Comparison of ENCODE assay signal across 6 cellular contexts in genomic region chrX:48956728-48957414, GRCh38. TPM values are rescaled to one million over a fixed set of nuclear protein-coding genes. Genes with fewer than 3 reads are reported as not detected.
A peak's percentile ranks its signal among the peaks of the same experiment; 100 is the strongest.
DNase-seq lines count a peak whose midpoint lies in the region; ATAC-seq and TF ChIP-seq lines count a peak whose summit lies in the region.

No MANE protein-coding gene starts in this region.

- peaks cover 4 to 45% (median 32%) of the 10 kb centered on the region in 4 donors for H3K4me1 ChIP-seq in liver (ENCODE audit: control insufficient read depth in 4 of 4, insufficient read depth in 4 of 4, low read length in 3 of 4)

- H3K27me3 ChIP-seq in liver (ENCODE audit: control insufficient read depth in 4 of 4, insufficient read depth in 4 of 4, low read length in 3 of 4) = no peaks in the 10 kb centered on the region

- H3K27ac ChIP-seq in liver (ENCODE audit: low read depth in 1 of 2, low read length in 2 of 2) = peak overlapping the region; percentile 55 to 70

- peak; percentile 4 for ATAC-seq in HG03520 (IDR thresholded peaks at IDR 0.05; ENCODE audit: unreplicated experiment)
- ATAC-seq in HG02884 (IDR thresholded peaks at IDR 0.05; ENCODE audit: unreplicated experiment) = no peak

- WGBS in liver = 2% methylated on average over 61 of the region's 61 CpGs

- DNase-seq in activated gamma-delta T cell treated with Interleukin-2 at 50 U/mL for 16 hours (peak; percentile 41), A172 (ENCODE audit: low spot score) (no peak), glomerular visceral epithelial cell (ENCODE audit: extremely low spot score) (no peak)

- no peaks in the 10 kb centered on the region for H3K9me3 ChIP-seq in liver (ENCODE audit: control insufficient read depth in 4 of 4, low read length in 3 of 4)

- peak overlapping the region; percentile 12 to 80 (median 71) for H3K4me3 ChIP-seq in liver (ENCODE audit: low read depth in 1 of 3, low read length in 3 of 3)

- TF ChIP-seq CTCF in liver (IDR thresholded peaks at IDR 0.05; ENCODE audit: low read depth, low read length, missing input control) = no peak

- peak overlapping the region; percentile 10 to 66 for H3K9ac ChIP-seq in liver (ENCODE audit: low read depth in 1 of 2, low read length in 2 of 2)

- peaks cover 0 to 9% (median 3%) of the 10 kb centered on the region in 4 donors for H3K36me3 ChIP-seq in liver (ENCODE audit: control insufficient read depth in 4 of 4, insufficient read depth in 3 of 4, low read depth in 1 of 4, low read length in 3 of 4)

- no peak for TF ChIP-seq RAD21 in liver (IDR thresholded peaks at IDR 0.05)

TF ChIP-seq in liver, 16 proteins besides CTCF, POLR2A, EP300 and RAD21:
- no peak for TF ChIP-seq RXRA (IDR thresholded peaks at IDR 0.05)
- no peak for TF ChIP-seq FOXA1 (IDR thresholded peaks at IDR 0.05)
- no peak for TF ChIP-seq SP1 (IDR thresholded peaks at IDR 0.05)
- no peak for TF ChIP-seq YY1 (IDR thresholded peaks at IDR 0.05)
- TF ChIP-seq MAX (IDR thresholded peaks at IDR 0.05) = no peak
- no peak for TF ChIP-seq GABPA (IDR thresholded peaks at IDR 0.05 in 1 of 2, conservative IDR thresholded peaks at IDR 0.05 in 1 of 2)
- TF ChIP-seq REST (IDR thresholded peaks at IDR 0.05) = no peak
- no peak for TF ChIP-seq NR2F2 (IDR thresholded peaks at IDR 0.05)
- no peak for TF ChIP-seq ZBTB33 (IDR thresholded peaks at IDR 0.05)
- no peak for TF ChIP-seq EGR1 (IDR thresholded peaks at IDR 0.05; ENCODE audit: low read depth in 2 of 2)

RNA-seq across cellular contexts. Expression of gene OTUD5, which starts 0.5 kb away (rescaled TPM):
- 10 to 100 TPM; 17.0 to 29.3 TPM for total RNA-seq in liver
- polyA plus RNA-seq in liver = 10 to 100 TPM in 1 of 2 donors, 1 to 10 TPM in 1; 9.3 to 18.8 TPM
- 26.4 and 31.5 TPM in 2 replicates for total RNA-seq in A172 (2014; rRNA removed; shearing (Covaris generic))

RNA-seq across cellular contexts. Expression of gene KCND1, which starts 14.8 kb away (rescaled TPM):
- total RNA-seq in liver = 1 to 10 TPM in 1 of 2 donors, under 1 TPM in 1; 0.28 to 1.1 TPM
- under 1 TPM; 0.17 to 0.28 TPM for polyA plus RNA-seq in liver
- total RNA-seq in A172 (2014; rRNA removed; shearing (Covaris generic)) = 0.67 and 0.91 TPM in 2 replicates

RNA-seq across cellular contexts. Expression of gene PIM2, which starts 38.0 kb away (rescaled TPM):
- total RNA-seq in liver = 10 to 100 TPM in 1 of 2 donors, 1 to 10 TPM in 1; 5.8 to 28.3 TPM
- 1 to 10 TPM; 4.5 to 8.1 TPM for polyA plus RNA-seq in liver
- total RNA-seq in A172 (2014; rRNA removed; shearing (Covaris generic)) = 0.59 and 0.74 TPM in 2 replicates

RNA-seq across cellular contexts. Expression of gene GRIPAP1, which starts 45.2 kb away (rescaled TPM):
- 10 to 100 TPM; 14.1 to 21.3 TPM for total RNA-seq in liver
- polyA plus RNA-seq in liver = 10 to 100 TPM; 15.4 to 17.3 TPM
- total RNA-seq in A172 (2014; rRNA removed; shearing (Covaris generic)) = 15.9 and 18.3 TPM in 2 replicates

RNA-seq across cellular contexts. Expression of gene SLC35A2, which starts 45.4 kb away (rescaled TPM):
- 10 to 100 TPM; 10.0 to 15.5 TPM for total RNA-seq in liver
- polyA plus RNA-seq in liver = 10 to 100 TPM; 13.3 to 26.9 TPM
- total RNA-seq in A172 (2014; rRNA removed; shearing (Covaris generic)) = 18.9 and 32.6 TPM in 2 replicates
